8 cellular contexts compared by ENCODE assay signal in genomic region chr18:46097853-46098615, GRCh38. TPM values are rescaled to one million over a fixed set of nuclear protein-coding genes. Genes with fewer than 3 reads are reported as not detected.
DNase-seq lines count a peak whose midpoint lies in the region; ATAC-seq, FAIRE-seq and TF ChIP-seq lines count a peak whose summit lies in the region.

TSS of gene ATP5F1A (minus strand) at chr18:46098296. CDS start at chr18:46098231, 65 bp downstream.

- H3K4me1 Mint-ChIP-seq in T-cell: peaks cover 35 to 39% (median 36%) of the 10 kb centered on the region in 3 donors

- no peak for FAIRE-seq in urothelium cell line (lab: Jason Lieb, UNC)

- intact Hi-C loops in adrenal gland (cut with DNase I) (no loop called here), left ventricle myocardium inferior (cut with micrococcal nuclease) (no loop called here), psoas muscle (cut with DNase I) (no loop called here)

- CTCF ChIA-PET in T-cell (lab: Charles Lee): interaction anchor here (0.6 to 2.8 kb wide), 9 partner anchors 21 to 1338 kb away, joined by 3 to 11 read pairs (median 4); partner anchors contain the start of gene PSTPIP2 (in 1 of the 2)

- H3K4me1 ChIP-seq in adrenal gland (replicated peaks in 1 of 2) (peaks cover 19 to 41% of the 10 kb centered on the region in 2 donors), left ventricle myocardium inferior (peaks cover 60% of the 10 kb centered on the region), psoas muscle (peaks cover 33% of the 10 kb centered on the region)

- WGBS in adrenal gland, 4 donors: 0 to 1% (median 1%) methylated on average over 23 to 49 of the region's 49 CpGs
- WGBS in psoas muscle, 3 donors: 0% methylated on average over 48 to 49 of the region's 49 CpGs

- POLR2A ChIA-PET in T-cell (lab: Charles Lee): interaction anchor here (0.6 to 1.1 kb wide), 6 partner anchors 8 to 152 kb away, joined by 3 to 5 read pairs (median 3); a partner anchor contains a TSS

- H3K36me3 Mint-ChIP-seq in T-cell: peaks cover 8% of the 10 kb centered on the region

- H3K36me3 ChIP-seq in adrenal gland (replicated peaks in 1 of 2) (peaks cover 0 to 20% of the 10 kb centered on the region in 2 donors), left ventricle myocardium inferior (peaks cover 28% of the 10 kb centered on the region), psoas muscle (ENCODE audit: insufficient read depth in 1 of 2, low read depth in 1 of 2) (peaks cover 0 to 20% of the 10 kb centered on the region in 2 donors)

- peak within 1 kb of the TSS; percentile 97 to 98 (median 98) for H3K4me3 Mint-ChIP-seq in T-cell

- DNase-seq in NCI-H1105 (lab: John Stamatoyannopoulos, UW): peak; percentile 75
- peak; percentile 66 to 90 (median 80) for DNase-seq in T-cell
- DNase-seq in adrenal gland: peak; percentile 86 to 97 (median 90)
- peak; percentile 86 for DNase-seq in left ventricle myocardium inferior
- peak; percentile 84 to 93 for DNase-seq in psoas muscle
- DNase-seq in urothelium cell line (ENCODE audit: low spot score): peak; percentile 82

- TF ChIP-seq CTCF in GM12872 (IDR thresholded peaks at IDR 0.05; ENCODE audit: insufficient read depth, low read depth, low read length) (0 out of 3 replicates have a peak, but pooled peaks have one; percentile 12), adrenal gland (IDR thresholded peaks at IDR 0.05) (no peak), left ventricle myocardium inferior (IDR thresholded peaks at IDR 0.05; ENCODE audit: borderline replicate concordance) (no peak), psoas muscle (IDR thresholded peaks at IDR 0.05) (no peak)

- H3K27ac ChIP-seq in adrenal gland (peak within 1 kb of the TSS; percentile 45 to 95 (median 88)), left ventricle myocardium inferior (replicated peaks) (peak within 1 kb of the TSS; percentile 99), psoas muscle (peak within 1 kb of the TSS; percentile 91)

- H3K9me3 ChIP-seq in adrenal gland (replicated peaks in 1 of 3): no peaks in the 10 kb centered on the region
- H3K9me3 ChIP-seq in left ventricle myocardium inferior (replicated peaks): no peaks in the 10 kb centered on the region
- H3K9me3 ChIP-seq in psoas muscle: no peaks in the 10 kb centered on the region

- H3K4me3 ChIP-seq in adrenal gland: peak within 1 kb of the TSS; percentile 32 to 100 (median 91)
- peak within 1 kb of the TSS; percentile 97 for H3K4me3 ChIP-seq in left ventricle myocardium inferior
- H3K4me3 ChIP-seq in psoas muscle: peak within 1 kb of the TSS; percentile 90

- peak; percentile 71 to 95 for TF ChIP-seq POLR2A in adrenal gland (IDR thresholded peaks at IDR 0.05)

- no peaks in the 10 kb centered on the region for H3K9me3 Mint-ChIP-seq in T-cell

- H3K27me3 Mint-ChIP-seq in T-cell: no peaks in the 10 kb centered on the region

- ATAC-seq in HG02610 (IDR thresholded peaks at IDR 0.05; ENCODE audit: unreplicated experiment): peak; percentile 83
- peak; percentile 88 to 92 (median 90) for ATAC-seq in T-cell (replicated peaks in 1 of 4)
- peak; percentile 88 to 95 (median 92) for ATAC-seq in psoas muscle

- H3K27me3 ChIP-seq in adrenal gland (no peaks in the 10 kb centered on the region), left ventricle myocardium inferior (ENCODE audit: low read depth) (no peaks in the 10 kb centered on the region), psoas muscle (ENCODE audit: insufficient read depth in 3 of 3, low read length in 2 of 3) (no peaks in the 10 kb centered on the region)

- H3K27ac Mint-ChIP-seq in T-cell: peak within 1 kb of the TSS; percentile 93 to 98

RNA-seq across cellular contexts. Expression of gene ATP5F1A, which starts in this region (rescaled TPM):
- 100 to 1,000 TPM; 180 to 264 (median 238) TPM for total RNA-seq in T-cell
- total RNA-seq in adrenal gland: 100 to 1,000 TPM; 597 to 783 (median 679) TPM
- 100 to 1,000 TPM; 194 to 697 (median 252) TPM for polyA plus RNA-seq in adrenal gland
- 1,743 TPM for total RNA-seq in left ventricle myocardium inferior
- total RNA-seq in psoas muscle: 1,000 to 10,000 TPM in 1 of 4 donors, 100 to 1,000 TPM in 3; 654 to 1,102 (median 753) TPM
- polyA plus RNA-seq in psoas muscle: 100 to 1,000 TPM; 754 to 939 (median 892) TPM

Comparison
In these comparisons a context has a peak if more than half of its experiments do, and no peak if none do; other contexts are left out.
1. Peak in every context shown above with its lines: DNase-seq, ATAC-seq, H3K4me3 ChIP-seq and H3K27ac ChIP-seq.